Comparison of ENCODE assay signal across 14 cellular contexts in genomic region chr17:68379150-68379510, GRCh38.
DNase-seq lines count a peak whose midpoint lies in the region; ATAC-seq and TF ChIP-seq lines count a peak whose summit lies in the region.
"Had no signal": no experiment of that assay in that cellular context is flagged by ENCODE, and none has a peak within 500 bp of the region (broad histone marks: within the 10 kb centered on the region; RNA-seq: fewer than 3 reads in every experiment).

No MANE protein-coding gene starts in this region.

- no peaks in the 10 kb centered on the region for H3K27me3 ChIP-seq in HL-60 (ENCODE audit: insufficient read depth, poor library complexity, severe bottlenecking)
- no peaks in the 10 kb centered on the region for H3K27me3 ChIP-seq in muscle layer of duodenum (ENCODE audit: low read depth, low read length)
- H3K27me3 ChIP-seq in suprapubic skin = no peaks in the 10 kb centered on the region
- no peaks in the 10 kb centered on the region for H3K27me3 ChIP-seq in CD4-positive, alpha-beta T cell (ENCODE audit: control insufficient read depth, insufficient read depth, low read length)

- H3K27ac ChIP-seq in HL-60 (replicated peaks) = peak overlapping the region; percentile 66
- H3K27ac ChIP-seq in coronary artery = peak overlapping the region; percentile 83 to 95
- peak overlapping the region; percentile 87 for H3K27ac ChIP-seq in muscle layer of duodenum (ENCODE audit: low read length)
- H3K27ac ChIP-seq in suprapubic skin = peak overlapping the region; percentile 93
- H3K27ac ChIP-seq in CD4-positive, alpha-beta T cell (ENCODE audit: low read depth, low read length) = no peak overlapping the region

- TF ChIP-seq EP300 in suprapubic skin (IDR thresholded peaks at IDR 0.05) = no peak

- TF ChIP-seq POLR2A in suprapubic skin (IDR thresholded peaks at IDR 0.05) = no peak

- no peaks in the 10 kb centered on the region for H3K9me3 Mint-ChIP-seq in CD4-positive, alpha-beta T cell
- H3K9me3 Mint-ChIP-seq: activated naive CD8-positive, alpha-beta T cell treated with anti-CD3 and anti-CD28 coated beads, Interleukin-2, amount 50 U/mL, for 24 hours; CD4-positive, alpha-beta memory T cell had no signal

- H3K27me3 Mint-ChIP-seq in CD4-positive, alpha-beta T cell = no peaks in the 10 kb centered on the region
- H3K27me3 Mint-ChIP-seq: activated naive CD8-positive, alpha-beta T cell treated with anti-CD3 and anti-CD28 coated beads, Interleukin-2, amount 50 U/mL, for 24 hours; CD4-positive, alpha-beta memory T cell had no signal

- no peak overlapping the region for H3K4me3 Mint-ChIP-seq in CD4-positive, alpha-beta T cell
- H3K4me3 Mint-ChIP-seq: activated naive CD8-positive, alpha-beta T cell treated with anti-CD3 and anti-CD28 coated beads, Interleukin-2, amount 50 U/mL, for 24 hours; CD4-positive, alpha-beta memory T cell had no signal

- H3K9me3 ChIP-seq in muscle layer of duodenum (ENCODE audit: control insufficient read depth in 1 of 2, low read length in 2 of 2) (no peaks in the 10 kb centered on the region), suprapubic skin (no peaks in the 10 kb centered on the region)
- no peaks in the 10 kb centered on the region for H3K9me3 ChIP-seq in CD4-positive, alpha-beta T cell (ENCODE audit: control insufficient read depth, low read length)
- H3K9me3 ChIP-seq: HAP-1 had no signal

- DNase-seq in HL-60 (ENCODE audit: low read depth in 1 of 2, low spot score in 1 of 2) (no peak), coronary artery (ENCODE audit: low spot score) (no peak), suprapubic skin (ENCODE audit: low spot score in 2 of 2) (no peak), hypothalamus (lab: John Stamatoyannopoulos, UW) (no peak), NCI-H2171 (lab: John Stamatoyannopoulos, UW) (no peak)
- no peak for DNase-seq in CD4-positive, alpha-beta T cell
- DNase-seq: activated CD4-positive, alpha-beta T cell treated with anti-CD3 and anti-CD28 coated beads for 1 hour; activated naive CD8-positive, alpha-beta T cell treated with anti-CD3 and anti-CD28 coated beads, Interleukin-2, amount 50 U/mL, for 24 hours; CD4-positive, alpha-beta memory T cell; effector CD4-positive, alpha-beta T cell; stimulated activated CD8-positive, alpha-beta memory T cell treated with anti-CD3 and anti-CD28 coated beads, Interleukin-4, amount 100 ng/mL, for 48 hours had no signal

- CTCF ChIA-PET in CD4-positive, alpha-beta T cell (lab: Charles Lee) = interaction anchor here (0.7 kb wide), 1 partner anchor 511 kb away, joined by 3 read pairs; no protein-coding TSS in a partner anchor

- H3K27ac Mint-ChIP-seq in CD4-positive, alpha-beta T cell = no peak overlapping the region
- H3K27ac Mint-ChIP-seq: activated naive CD8-positive, alpha-beta T cell treated with anti-CD3 and anti-CD28 coated beads, Interleukin-2, amount 50 U/mL, for 24 hours; CD4-positive, alpha-beta memory T cell had no signal

- H3K4me3 ChIP-seq in HL-60 (replicated peaks; ENCODE audit: insufficient read depth, low read length) (no peak overlapping the region), coronary artery (no peak overlapping the region), muscle layer of duodenum (ENCODE audit: low read depth in 1 of 2, low read length in 2 of 2) (no peak overlapping the region), suprapubic skin (no peak overlapping the region)
- H3K4me3 ChIP-seq: HAP-1 had no signal

- intact Hi-C loops in CD4-positive, alpha-beta T cell (cut with DNase I, micrococcal nuclease) = no loop called here

- H3K4me1 Mint-ChIP-seq in CD4-positive, alpha-beta T cell (ENCODE audit: low read depth) = peaks cover 21% of the 10 kb centered on the region

- no peaks in the 10 kb centered on the region for H3K36me3 Mint-ChIP-seq in CD4-positive, alpha-beta T cell (ENCODE audit: low read depth)

- peaks cover 0 to 12% of the 10 kb centered on the region in 2 donors for H3K36me3 ChIP-seq in muscle layer of duodenum (ENCODE audit: control insufficient read depth in 1 of 2, insufficient read depth in 2 of 2, low read length in 2 of 2)
- no peaks in the 10 kb centered on the region for H3K36me3 ChIP-seq in suprapubic skin
- H3K36me3 ChIP-seq: HAP-1 had no signal

- 81% methylated on average over 4 of the region's 4 CpGs for WGBS in suprapubic skin

- TF ChIP-seq CTCF in HL-60 (IDR thresholded peaks at IDR 0.05; ENCODE audit: insufficient read depth, low read length) = no peak
- TF ChIP-seq CTCF in coronary artery (IDR thresholded peaks at IDR 0.05) = no peak
- no peak for TF ChIP-seq CTCF in suprapubic skin (IDR thresholded peaks at IDR 0.05)
- TF ChIP-seq CTCF in CD4-positive, alpha-beta T cell (IDR thresholded peaks at IDR 0.05) = no peak

- POLR2A ChIA-PET in CD4-positive, alpha-beta T cell (lab: Charles Lee) = no interaction called here

- ATAC-seq in GM18502 (IDR thresholded peaks at IDR 0.05; ENCODE audit: poor library complexity, unreplicated experiment) = no peak
- ATAC-seq in CD4-positive, alpha-beta T cell (ENCODE audit: poor library complexity) = no peak
- ATAC-seq: activated naive CD8-positive, alpha-beta T cell treated with anti-CD3 and anti-CD28 coated beads, Interleukin-2, amount 50 U/mL, for 24 hours had no signal

- H3K4me1 ChIP-seq in muscle layer of duodenum (ENCODE audit: control insufficient read depth in 1 of 2, insufficient read depth in 2 of 2, low read length in 2 of 2) = peaks cover 0 to 3% of the 10 kb centered on the region in 2 donors
- peaks cover 33% of the 10 kb centered on the region for H3K4me1 ChIP-seq in suprapubic skin
- H3K4me1 ChIP-seq: HAP-1 had no signal
